In the genomic region with DNA sequence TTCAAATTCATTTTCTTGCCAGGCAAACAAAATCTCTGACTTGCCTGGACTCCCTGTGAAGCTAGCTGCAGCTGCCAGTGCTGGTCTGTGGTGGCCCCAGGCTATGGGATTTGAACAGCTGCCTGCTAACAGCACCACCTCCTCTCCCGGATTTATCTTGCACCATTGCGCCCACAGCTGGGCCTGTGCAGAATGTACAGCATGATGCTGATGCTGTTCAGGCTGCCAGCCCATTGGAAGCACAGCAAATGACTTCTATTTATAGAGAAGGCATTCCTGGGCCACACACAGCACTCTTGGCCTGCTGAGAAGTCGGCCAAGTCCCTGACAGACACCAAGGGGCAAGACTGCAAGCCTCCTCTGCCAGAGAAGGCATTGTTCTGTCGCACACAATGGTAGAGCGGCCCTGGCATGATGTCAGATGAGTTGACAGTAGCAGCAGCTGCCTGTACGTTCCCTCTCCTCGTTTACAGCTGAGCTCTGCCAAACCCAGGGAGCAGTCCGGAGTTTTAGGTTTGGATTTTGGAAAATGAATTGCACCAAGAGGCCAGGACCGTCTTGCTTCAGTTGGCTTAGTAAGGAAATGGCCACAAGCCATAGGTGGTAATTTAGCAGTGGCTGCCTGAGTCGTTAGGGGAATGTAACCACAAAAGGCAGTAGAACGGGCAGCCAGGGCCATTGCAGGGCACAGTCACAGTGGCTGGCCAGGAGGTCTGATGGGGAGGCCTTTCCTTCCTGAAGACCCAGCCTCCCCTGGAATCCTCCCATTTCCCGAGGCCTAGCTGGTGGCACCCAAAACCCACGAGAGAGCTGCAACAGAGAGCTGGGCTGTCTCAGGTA, we compare ENCODE assay signal across 8 cellular contexts. TPM values are rescaled to one million over a fixed set of nuclear protein-coding genes. Genes with fewer than 3 reads are reported as not detected.
A peak's percentile ranks its signal among the peaks of the same experiment; 100 is the strongest.
DNase-seq lines count a peak whose midpoint lies in the region; ATAC-seq and TF ChIP-seq lines count a peak whose summit lies in the region.

No MANE protein-coding gene starts in this region.

- H3K4me3 ChIP-seq in adrenal gland (no peak overlapping the region), heart right ventricle (no peak overlapping the region)

- H3K36me3 ChIP-seq in adrenal gland (replicated peaks in 1 of 2) = no peaks in the 10 kb centered on the region
- H3K36me3 ChIP-seq in heart right ventricle = no peaks in the 10 kb centered on the region

- peaks cover 0 to 44% of the 10 kb centered on the region in 2 donors for H3K4me1 ChIP-seq in adrenal gland (replicated peaks in 1 of 2)
- H3K4me1 ChIP-seq in heart right ventricle = peaks cover 11 to 98% (median 43%) of the 10 kb centered on the region in 9 donors

- DNase-seq in COR-L47 (lab: John Stamatoyannopoulos, UW) (peak; percentile 95), NCI-H187 (lab: John Stamatoyannopoulos, UW) (peak; percentile 31 to 54), adrenal gland (peak in 4 of 7 donors; percentile 27 to 90 (median 36)), heart right ventricle (peak; percentile 64 to 75), smooth muscle cell of the brain vasculature (ENCODE audit: low read depth, low spot score) (peak; percentile 83)
- DNase-seq in activated naive CD4-positive, alpha-beta T cell treated with anti-CD3 and anti-CD28 coated beads, Interleukin-2, amount 50 U/mL, for 72 hours (ENCODE audit: low spot score in 2 of 2) = no peak

- TF ChIP-seq POLR2A in adrenal gland (IDR thresholded peaks at IDR 0.05) = no peak

- H3K9me3 ChIP-seq in adrenal gland (replicated peaks in 1 of 3) = no peaks in the 10 kb centered on the region
- no peaks in the 10 kb centered on the region for H3K9me3 ChIP-seq in heart right ventricle

- H3K27ac ChIP-seq in adrenal gland (peak overlapping the region in 2 of 5 donors; percentile 26 to 62), heart right ventricle (peak overlapping the region; percentile 61 to 88 (median 80))

- H3K27ac Mint-ChIP-seq in activated naive CD4-positive, alpha-beta T cell treated with anti-CD3 and anti-CD28 coated beads, Interleukin-2, amount 50 U/mL, for 72 hours = no peak overlapping the region

- H3K27me3 ChIP-seq in adrenal gland = no peaks in the 10 kb centered on the region
- no peaks in the 10 kb centered on the region for H3K27me3 ChIP-seq in heart right ventricle

- TF ChIP-seq CTCF in adrenal gland (IDR thresholded peaks at IDR 0.05) = peak in 1 of 6 experiments; percentile 5
- peak in 4 of 9 donors; percentile 21 to 45 (median 40) for TF ChIP-seq CTCF in heart right ventricle (IDR thresholded peaks at IDR 0.05)

- H3K36me3 Mint-ChIP-seq in activated naive CD4-positive, alpha-beta T cell treated with anti-CD3 and anti-CD28 coated beads, Interleukin-2, amount 50 U/mL, for 72 hours = no peaks in the 10 kb centered on the region

- 59 to 83% (median 75%) methylated on average over 10 to 13 of the region's 13 CpGs for WGBS in adrenal gland, 4 donors
- 30 to 46% methylated on average over 13 of the region's 13 CpGs for WGBS in heart right ventricle, 2 donors

- no peaks in the 10 kb centered on the region for H3K9me3 Mint-ChIP-seq in activated naive CD4-positive, alpha-beta T cell treated with anti-CD3 and anti-CD28 coated beads, Interleukin-2, amount 50 U/mL, for 72 hours

- peak; percentile 66 to 94 (median 84) for ATAC-seq in heart right ventricle
- no peak for ATAC-seq in GM18511 (IDR thresholded peaks at IDR 0.05; ENCODE audit: unreplicated experiment)
- no peak for ATAC-seq in HG03139 (IDR thresholded peaks at IDR 0.05; ENCODE audit: unreplicated experiment)
- no peak for ATAC-seq in activated naive CD4-positive, alpha-beta T cell treated with anti-CD3 and anti-CD28 coated beads, Interleukin-2, amount 50 U/mL, for 72 hours

- intact Hi-C loops in adrenal gland (cut with DNase I) = no loop called here
- intact Hi-C loops in heart right ventricle (cut with DNase I) = loop anchor here in 5 of 10 donors (2.0 to 10.0 kb wide), 5 partner anchors 69 to 84 kb away; no protein-coding TSS in a partner anchor

RNA-seq across cellular contexts. Expression of a gene that starts 38.5 kb away (rescaled TPM):
- total RNA-seq in adrenal gland = 10 to 100 TPM in 1 of 8 donors, 1 to 10 TPM in 7; 4.6 to 15.6 (median 6.9) TPM
- 10 to 100 TPM in 1 of 3 donors, 1 to 10 TPM in 2; 6.6 to 11.3 (median 9.6) TPM for polyA plus RNA-seq in adrenal gland
- total RNA-seq in heart right ventricle = 10 to 100 TPM; 16.2 to 46.4 (median 31.7) TPM
- 10 to 100 TPM in 1 of 2 donors, 1 to 10 TPM in 1; 8.8 to 11.0 TPM for polyA plus RNA-seq in heart right ventricle
- total RNA-seq in activated naive CD4-positive, alpha-beta T cell treated with anti-CD3 and anti-CD28 coated beads, Interleukin-2, amount 50 U/mL, for 72 hours = 1 to 10 TPM; 4.7 to 8.1 TPM

Comparison
In these comparisons a context has a peak if more than half of its experiments do, and no peak if none do; other contexts are left out.
1. DNase-seq: peak in COR-L47 (single experiment), NCI-H187 (2 of 2), adrenal gland (4 of 7), heart right ventricle (2 of 2) and smooth muscle cell of the brain vasculature (single experiment); none in activated naive CD4-positive, alpha-beta T cell treated with anti-CD3 and anti-CD28 coated beads, Interleukin-2, amount 50 U/mL, for 72 hours (0 of 2).
2. ATAC-seq: peak in heart right ventricle (8 of 8); none in GM18511 (single experiment), HG03139 (single experiment) and activated naive CD4-positive, alpha-beta T cell treated with anti-CD3 and anti-CD28 coated beads, Interleukin-2, amount 50 U/mL, for 72 hours (0 of 2).